8 cellular contexts compared by ENCODE assay signal in genomic region chr1:17438176-17438976, GRCh38. TPM values are rescaled to one million over a fixed set of nuclear protein-coding genes. Genes with fewer than 3 reads are reported as not detected.
A peak's percentile ranks its signal among the peaks of the same experiment; 100 is the strongest.
DNase-seq lines count a peak whose midpoint lies in the region; ATAC-seq, FAIRE-seq and TF ChIP-seq lines count a peak whose summit lies in the region.

No MANE protein-coding gene starts in this region.

- H3K27ac ChIP-seq in HL-60 (replicated peaks): peak overlapping the region; percentile 97
- peak overlapping the region; percentile 97 for H3K27ac ChIP-seq in RWPE2 (ENCODE audit: poor library complexity, severe bottlenecking)
- peak overlapping the region; percentile 87 for H3K27ac ChIP-seq in neuronal stem cell (replicated peaks; ENCODE audit: low read length)
- peak overlapping the region; percentile 50 for H3K27ac ChIP-seq in temporal lobe (ENCODE audit: low read depth, low read length)

- H3K4ac ChIP-seq in neuronal stem cell (ENCODE audit: low read length): peak overlapping the region; percentile 95

- peak overlapping the region; percentile 98 for H2BK5ac ChIP-seq in neuronal stem cell (ENCODE audit: low read length)

- H2BK12ac ChIP-seq in neuronal stem cell (ENCODE audit: low read length): no peak overlapping the region

- no peak overlapping the region for H4K8ac ChIP-seq in neuronal stem cell (ENCODE audit: low read depth, low read length)

- TF ChIP-seq CTCF in HL-60 (IDR thresholded peaks at IDR 0.05; ENCODE audit: insufficient read depth, low read length) (no peak), RWPE2 (IDR thresholded peaks at IDR 0.05; ENCODE audit: poor library complexity, severe bottlenecking) (no peak)

- H2BK120ac ChIP-seq in neuronal stem cell (ENCODE audit: low read depth, low read length): peak overlapping the region; percentile 65

- DNase-seq in AG08395 (ENCODE audit: low spot score): peak; percentile 52
- DNase-seq in HL-60 (ENCODE audit: low read depth in 1 of 2, low spot score in 1 of 2): peak in 1 of 2 experiments; percentile 79
- no peak for DNase-seq in RWPE2 (ENCODE audit: low spot score)
- peak; percentile 67 for DNase-seq in activated gamma-delta T cell treated with Interleukin-2 at 50 U/mL for 16 hours
- peak; percentile 57 to 69 for DNase-seq in frontal cortex (ENCODE audit: low spot score in 2 of 2)
- DNase-seq in neuronal stem cell (ENCODE audit: low spot score): peak; percentile 40

- WGBS in neuronal stem cell (ENCODE audit: extremely low coverage in 2 of 2, insufficient read length in 2 of 2, insufficient replicate concordance in 1 of 2), 2 donors: no CpG with 5 or more reads among the region's 81 CpGs

- H3K36me3 ChIP-seq in RWPE2 (ENCODE audit: low read depth) (peaks cover 43% of the 10 kb centered on the region), neuronal stem cell (replicated peaks in 1 of 2; ENCODE audit: control insufficient read depth in 2 of 2, insufficient read depth in 2 of 2, low read length in 2 of 2) (peaks cover 25 to 33% of the 10 kb centered on the region in 2 donors)

- ATAC-seq in GM19025 (IDR thresholded peaks at IDR 0.05; ENCODE audit: low read depth, unreplicated experiment) (peak; percentile 34), RWPE2 (ENCODE audit: low read depth) (peak; percentile 6; the same call in 2 of the 3 replicates)

- H3K4me3 ChIP-seq in HL-60 (replicated peaks; ENCODE audit: insufficient read depth, low read length) (peak overlapping the region; percentile 74), RWPE2 (ENCODE audit: severe bottlenecking) (peak overlapping the region; percentile 92), neuronal stem cell (ENCODE audit: low read length in 2 of 2) (peak overlapping the region; percentile 84 to 95)

- H3K23ac ChIP-seq in neuronal stem cell (ENCODE audit: low read depth, low read length, poor library complexity): peak overlapping the region; percentile 48

- H3K4me1 ChIP-seq in RWPE2 (ENCODE audit: insufficient read depth, poor library complexity, severe bottlenecking) (peaks cover 25% of the 10 kb centered on the region), neuronal stem cell (ENCODE audit: control insufficient read depth in 2 of 2, insufficient read depth in 1 of 2, low read depth in 1 of 2, low read length in 2 of 2) (peaks cover 18 to 27% of the 10 kb centered on the region in 2 donors)

- H3K9me3 ChIP-seq in RWPE2 (ENCODE audit: severe bottlenecking) (no peaks in the 10 kb centered on the region), neuronal stem cell (replicated peaks in 1 of 2; ENCODE audit: control insufficient read depth in 2 of 2, insufficient read depth in 1 of 2, low read depth in 1 of 2, low read length in 2 of 2) (no peaks in the 10 kb centered on the region)

- H3K9ac ChIP-seq in neuronal stem cell (ENCODE audit: low read depth, low read length, poor library complexity): peak overlapping the region; percentile 98

- H3K27me3 ChIP-seq in HL-60 (ENCODE audit: insufficient read depth, poor library complexity, severe bottlenecking): no peaks in the 10 kb centered on the region
- no peaks in the 10 kb centered on the region for H3K27me3 ChIP-seq in RWPE2 (ENCODE audit: insufficient read depth, poor library complexity, severe bottlenecking)
- H3K27me3 ChIP-seq in neuronal stem cell (ENCODE audit: control insufficient read depth in 3 of 3, insufficient read depth in 3 of 3, low read depth in 1 of 3, low read length in 3 of 3): peaks cover 0 to 19% (median 6%) of the 10 kb centered on the region in 3 experiments

- H3K4me2 ChIP-seq in neuronal stem cell (ENCODE audit: insufficient read depth, low read length, poor library complexity, severe bottlenecking): peak overlapping the region; percentile 61

- no peak for FAIRE-seq in frontal cortex (lab: Jason Lieb, UNC)

- H4K91ac ChIP-seq in neuronal stem cell (ENCODE audit: low read depth, low read length, poor library complexity): peak overlapping the region; percentile 42

- no peak overlapping the region for H2BK15ac ChIP-seq in neuronal stem cell (ENCODE audit: low read length)

- peak overlapping the region; percentile 82 for H2AFZ ChIP-seq in neuronal stem cell (ENCODE audit: low read length)

- peak overlapping the region; percentile 43 for H3K14ac ChIP-seq in neuronal stem cell (ENCODE audit: low read length)

- peaks cover 12% of the 10 kb centered on the region for H3K79me1 ChIP-seq in neuronal stem cell (ENCODE audit: low read depth, low read length)

- peak overlapping the region; percentile 87 for H2AK5ac ChIP-seq in neuronal stem cell (ENCODE audit: low read depth, low read length)

- H3K18ac ChIP-seq in neuronal stem cell (ENCODE audit: low read length): peak overlapping the region; percentile 96

RNA-seq across cellular contexts. Expression of gene RCC2, which starts 1.1 kb away (rescaled TPM):
- 27.7 TPM for total RNA-seq in frontal cortex
- 122 TPM for polyA plus RNA-seq in neuronal stem cell (2013, experiment 1 of 2)
- polyA plus RNA-seq in neuronal stem cell (2013, experiment 2 of 2): 124 TPM
- total RNA-seq in temporal lobe: 17.5 TPM
